ENCODE assay signal across 13 cellular contexts in the genomic region with DNA sequence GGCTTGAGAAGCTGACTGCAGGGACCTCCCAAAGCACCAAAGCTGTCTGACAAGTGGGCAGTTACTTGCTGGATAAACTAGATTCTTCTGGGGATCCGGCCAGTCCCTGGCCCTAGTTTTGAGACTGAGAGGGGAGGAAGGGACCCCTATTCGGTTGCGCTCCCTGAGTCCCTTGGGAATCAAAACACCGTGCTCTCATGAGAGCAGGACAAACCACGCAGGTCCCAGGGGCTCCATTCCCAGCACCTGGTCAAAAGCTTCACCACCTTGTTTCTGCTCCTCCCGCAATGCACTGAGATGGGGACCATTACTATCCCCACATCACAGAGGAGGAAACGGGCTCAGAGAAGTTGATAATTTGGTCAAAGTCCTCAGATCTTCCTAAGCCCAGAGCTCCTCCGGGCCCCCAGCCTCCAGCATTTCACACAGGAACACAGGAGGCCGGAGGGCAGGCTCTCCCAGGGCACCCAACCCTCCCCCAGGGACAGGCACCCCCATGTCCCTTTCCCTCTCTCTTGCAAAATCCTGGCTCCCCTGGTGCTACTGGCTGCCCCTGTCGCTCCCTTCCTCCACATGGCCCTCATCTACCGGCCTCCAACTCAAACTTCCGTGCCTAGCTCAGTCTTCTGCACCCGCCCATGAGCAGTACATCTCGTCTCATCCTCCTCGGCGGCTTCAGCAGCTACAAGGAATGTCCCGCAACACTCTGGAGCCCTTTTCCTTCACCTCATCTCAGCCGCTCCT. TPM values are rescaled to one million over a fixed set of nuclear protein-coding genes. Genes with fewer than 3 reads are reported as not detected.
DNase-seq lines count a peak whose midpoint lies in the region; ATAC-seq and TF ChIP-seq lines count a peak whose summit lies in the region.
"Had no signal": no experiment of that assay in that cellular context is flagged by ENCODE, and none has a peak within 500 bp of the region (broad histone marks: within the 10 kb centered on the region; RNA-seq: fewer than 3 reads in every experiment).

No MANE protein-coding gene starts in this region.

- H3K4me2 ChIP-seq in Loucy (ENCODE audit: low read depth, low read length, poor library complexity, severe bottlenecking): peak overlapping the region; percentile 96

- no peak overlapping the region for H3K4me3 ChIP-seq in Loucy (ENCODE audit: low read length, poor library complexity, severe bottlenecking)
- H3K4me3 ChIP-seq: right atrium auricular region, upper lobe of right lung had no signal

- no peak for ATAC-seq in GM21717 (IDR thresholded peaks at IDR 0.05; ENCODE audit: unreplicated experiment)
- ATAC-seq: upper lobe of right lung had no signal

- H2AFZ ChIP-seq in Loucy (ENCODE audit: low read length): no peak overlapping the region

- no peaks in the 10 kb centered on the region for H3K27me3 Mint-ChIP-seq in T-helper 2 cell treated with Interferon-gamma antibody and Interleukin-4, amounts not matched to agents 5 μg/mL and 100 μg/mL, for 36 hours (ENCODE audit: low read depth)
- peaks cover 6% of the 10 kb centered on the region for H3K27me3 Mint-ChIP-seq in neural crest cell (ENCODE audit: low read depth)

- TF ChIP-seq CTCF in Loucy (conservative IDR thresholded peaks at IDR 0.05; ENCODE audit: low read length): no peak
- TF ChIP-seq CTCF in neural crest cell (conservative IDR thresholded peaks at IDR 0.05): no peak

- no peaks in the 10 kb centered on the region for H3K9me3 ChIP-seq in Loucy (ENCODE audit: insufficient read depth, low read depth, low read length)
- H3K9me3 ChIP-seq: right atrium auricular region, upper lobe of right lung had no signal

- peak overlapping the region; percentile 56 for H3K27ac Mint-ChIP-seq in T-helper 2 cell treated with Interferon-gamma antibody and Interleukin-4, amounts not matched to agents 5 μg/mL and 100 μg/mL, for 36 hours
- H3K27ac Mint-ChIP-seq in neural crest cell (ENCODE audit: unreplicated experiment): no peak overlapping the region

- peaks cover 31% of the 10 kb centered on the region for H3K79me2 ChIP-seq in Loucy (ENCODE audit: insufficient read depth, low read length)

- H4K20me1 ChIP-seq in Loucy (ENCODE audit: insufficient read depth, low read length, poor library complexity, severe bottlenecking): no peaks in the 10 kb centered on the region

- no peak for DNase-seq in T-helper 2 cell treated with Interferon-gamma antibody and Interleukin-4, amounts not matched to agents 5 μg/mL and 100 μg/mL, for 36 hours (ENCODE audit: low spot score)
- DNase-seq in T-helper 2 cell: no peak
- DNase-seq in neural crest cell (ENCODE audit: low read depth, low spot score): no peak
- DNase-seq in Kasumi-1 (lab: John Stamatoyannopoulos, UW): no peak
- DNase-seq in HUDEP-2 (lab: John Stamatoyannopoulos, UW; ENCODE audit: unreplicated experiment in 76 of 76): no peak
- DNase-seq: NK-92 treated with Interleukin-12 subunit alpha and Interleukin-12 subunit beta, amount 100 ng/mL, for 24 hours; SIG-M5; stimulated activated CD4-positive, alpha-beta T cell treated with anti-CD3 and anti-CD28 coated beads, Interleukin-4, amount 100 ng/mL, for 1 hour had no signal

- H3K9me3 Mint-ChIP-seq in T-helper 2 cell treated with Interferon-gamma antibody and Interleukin-4, amounts not matched to agents 5 μg/mL and 100 μg/mL, for 36 hours: no peaks in the 10 kb centered on the region
- no peaks in the 10 kb centered on the region for H3K9me3 Mint-ChIP-seq in neural crest cell

- peak overlapping the region; percentile 80 for H3K9ac ChIP-seq in Loucy (ENCODE audit: low read depth, low read length, poor library complexity, severe bottlenecking)

- H3K27me3 ChIP-seq in Loucy (ENCODE audit: insufficient read depth, low read length, poor library complexity, severe bottlenecking): no peaks in the 10 kb centered on the region
- H3K27me3 ChIP-seq: right atrium auricular region, upper lobe of right lung had no signal

- no peaks in the 10 kb centered on the region for H3K9me2 ChIP-seq in Loucy (replicated peaks; ENCODE audit: low read depth, low read length)

- H3K4me1 Mint-ChIP-seq in T-helper 2 cell treated with Interferon-gamma antibody and Interleukin-4, amounts not matched to agents 5 μg/mL and 100 μg/mL, for 36 hours (ENCODE audit: low read depth): peaks cover 19% of the 10 kb centered on the region
- peaks cover 28% of the 10 kb centered on the region for H3K4me1 Mint-ChIP-seq in neural crest cell

- peaks cover 21% of the 10 kb centered on the region for H3K36me3 Mint-ChIP-seq in T-helper 2 cell treated with Interferon-gamma antibody and Interleukin-4, amounts not matched to agents 5 μg/mL and 100 μg/mL, for 36 hours (ENCODE audit: low read depth)
- peaks cover 4% of the 10 kb centered on the region for H3K36me3 Mint-ChIP-seq in neural crest cell (ENCODE audit: low read depth)

- H3F3A ChIP-seq in Loucy (ENCODE audit: low read depth): peaks cover 5% of the 10 kb centered on the region

- H3K4me3 Mint-ChIP-seq in T-helper 2 cell treated with Interferon-gamma antibody and Interleukin-4, amounts not matched to agents 5 μg/mL and 100 μg/mL, for 36 hours: peak overlapping the region; percentile 30
- peak overlapping the region; percentile 74 for H3K4me3 Mint-ChIP-seq in neural crest cell

- peaks cover 27% of the 10 kb centered on the region for H3K4me1 ChIP-seq in Loucy (ENCODE audit: insufficient read depth, low read length, poor library complexity, severe bottlenecking)

- 0 out of 2 replicates have a peak, but pooled peaks cover 2% of the 10 kb centered on the region for H3K36me3 ChIP-seq in Loucy (ENCODE audit: insufficient read depth, low read length)

- peak overlapping the region; percentile 19 for H3K27ac ChIP-seq in cingulate gyrus (ENCODE audit: low read depth, low read length)
- H3K27ac ChIP-seq: right atrium auricular region, upper lobe of right lung had no signal

RNA-seq across cellular contexts. Expression of gene TRIM65, which starts 3.3 kb away (rescaled TPM):
- total RNA-seq in neural crest cell: 23.3 and 27.4 TPM in 2 replicates

RNA-seq across cellular contexts. Expression of gene MRPL38, which starts 11.2 kb away (rescaled TPM):
- total RNA-seq in neural crest cell: 111 and 115 TPM in 2 replicates

RNA-seq across cellular contexts. Expression of gene TRIM47, which starts 15.1 kb away (rescaled TPM):
- 0.91 and 1.9 TPM in 2 replicates for total RNA-seq in neural crest cell

RNA-seq across cellular contexts. Expression of gene WBP2, which starts 38.3 kb away (rescaled TPM):
- total RNA-seq in neural crest cell: 49.3 and 53.3 TPM in 2 replicates

RNA-seq across cellular contexts. Expression of gene FBF1, which starts 47.4 kb away (rescaled TPM):
- 21.7 and 25.9 TPM in 2 replicates for total RNA-seq in neural crest cell
